ENCODE assay signal across 11 cellular contexts in the genomic region with DNA sequence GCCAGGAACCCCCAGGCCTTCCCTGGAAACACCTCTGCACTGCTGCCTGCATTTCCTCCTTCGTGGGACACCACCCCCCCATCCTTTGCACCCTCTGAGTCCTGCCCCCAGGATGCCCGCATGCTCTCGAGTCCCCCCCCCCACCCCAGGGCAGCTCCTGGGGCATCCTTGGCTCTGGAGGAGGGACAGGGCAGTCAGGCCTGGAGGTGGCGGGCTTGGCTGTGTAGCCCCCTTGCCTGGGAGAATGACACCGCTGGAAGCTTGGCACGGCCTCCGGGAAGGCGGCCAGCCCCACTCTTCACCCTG.
DNase-seq lines count a peak whose midpoint lies in the region; ATAC-seq and TF ChIP-seq lines count a peak whose summit lies in the region.
"Had no signal": no experiment of that assay in that cellular context is flagged by ENCODE, and none has a peak within 500 bp of the region (broad histone marks: within the 10 kb centered on the region; RNA-seq: fewer than 3 reads in every experiment).

No MANE protein-coding gene starts in this region.

- H3K23ac ChIP-seq in mesendoderm (ENCODE audit: low read length): no peak overlapping the region

- H3K79me1 ChIP-seq in mesendoderm (ENCODE audit: low read length): no peaks in the 10 kb centered on the region

- H3K9me2 ChIP-seq in hepatocyte (replicated peaks; ENCODE audit: insufficient read depth): no peaks in the 10 kb centered on the region

- H3K27ac ChIP-seq in hepatocyte (peak overlapping the region; percentile 93), skin epidermis (peak overlapping the region in 13 of 21 experiments; percentile 12 to 74 (median 45)), mesendoderm (ENCODE audit: low read depth, low read length) (no peak overlapping the region)

- no peak overlapping the region for H3K9ac ChIP-seq in mesendoderm (ENCODE audit: low read length)

- H3K79me2 ChIP-seq in hepatocyte (no peaks in the 10 kb centered on the region), mesendoderm (ENCODE audit: control insufficient read depth, insufficient read depth, low read length) (no peaks in the 10 kb centered on the region)

- CTCF ChIA-PET in Calu3 (lab: Charles Lee) (interaction anchor here (0.5 to 2.1 kb wide), 9 partner anchors 9 to 269 kb away, joined by 3 to 8 read pairs (median 4); a partner anchor contains a TSS), WTC11 (lab: Charles Lee) (interaction anchor here (0.6 to 5.9 kb wide), 16 partner anchors 9 to 145 kb away, joined by 3 to 31 read pairs (median 4); no protein-coding TSS in a partner anchor)

- H3K9me3 Mint-ChIP-seq in Calu3 (ENCODE audit: low read depth, unreplicated experiment) (peaks cover 3% of the 10 kb centered on the region), WTC11 (peaks cover 4% of the 10 kb centered on the region)
- H3K9me3 Mint-ChIP-seq: activated CD4-positive, alpha-beta memory T cell treated with anti-CD3 and anti-CD28 coated beads for 36 hours had no signal

- H3K4me3 Mint-ChIP-seq in Calu3 (ENCODE audit: low read depth, unreplicated experiment) (peak overlapping the region; percentile 38), WTC11 (no peak overlapping the region)
- H3K4me3 Mint-ChIP-seq: activated CD4-positive, alpha-beta memory T cell treated with anti-CD3 and anti-CD28 coated beads for 36 hours had no signal

- no peak overlapping the region for H2AK5ac ChIP-seq in mesendoderm (ENCODE audit: low read length)

- no peak overlapping the region for H4K8ac ChIP-seq in mesendoderm (ENCODE audit: low read depth, low read length)

- H3K36me3 ChIP-seq in hepatocyte (replicated peaks; ENCODE audit: insufficient read depth, low read depth): no peaks in the 10 kb centered on the region
- no peaks in the 10 kb centered on the region for H3K36me3 ChIP-seq in mesendoderm (ENCODE audit: control insufficient read depth, insufficient read depth, low read length)

- H3K27me3 ChIP-seq in hepatocyte (no peaks in the 10 kb centered on the region), mesendoderm (ENCODE audit: insufficient read depth, low read length, poor library complexity) (no peaks in the 10 kb centered on the region)

- POLR2A ChIA-PET in WTC11 (lab: Charles Lee): interaction anchor here (0.6 kb wide), 1 partner anchor 71 kb away, joined by 7 read pairs; no protein-coding TSS in a partner anchor

- H3K4ac ChIP-seq in mesendoderm (ENCODE audit: low read depth, low read length): no peak overlapping the region

- H3K27me3 Mint-ChIP-seq in Calu3 (ENCODE audit: unreplicated experiment) (peaks cover 29% of the 10 kb centered on the region), WTC11 (ENCODE audit: low read depth) (no peaks in the 10 kb centered on the region)
- H3K27me3 Mint-ChIP-seq: activated CD4-positive, alpha-beta memory T cell treated with anti-CD3 and anti-CD28 coated beads for 36 hours had no signal

- H3K18ac ChIP-seq in mesendoderm (ENCODE audit: low read length): no peak overlapping the region

- no peaks in the 10 kb centered on the region for H4K20me1 ChIP-seq in hepatocyte (ENCODE audit: insufficient read depth, poor library complexity, severe bottlenecking)

- TF ChIP-seq CTCF in Calu3 (IDR thresholded peaks at IDR 0.05; ENCODE audit: unreplicated experiment) (no peak), WTC11 (IDR thresholded peaks at IDR 0.05) (no peak), hepatocyte (IDR thresholded peaks at IDR 0.05; ENCODE audit: poor library complexity) (peak; percentile 9)

- peaks cover 14% of the 10 kb centered on the region for H3K36me3 Mint-ChIP-seq in Calu3 (ENCODE audit: insufficient read depth, unreplicated experiment)
- no peaks in the 10 kb centered on the region for H3K36me3 Mint-ChIP-seq in WTC11
- H3K36me3 Mint-ChIP-seq: activated CD4-positive, alpha-beta memory T cell treated with anti-CD3 and anti-CD28 coated beads for 36 hours had no signal

- intact Hi-C loops in Calu3 (cut with micrococcal nuclease; ENCODE audit: unreplicated experiment): no loop called here

- H3K4me1 ChIP-seq in hepatocyte (ENCODE audit: insufficient read depth) (peaks cover 44% of the 10 kb centered on the region), mesendoderm (ENCODE audit: control insufficient read depth, low read depth, low read length) (peaks cover 1% of the 10 kb centered on the region)

- no peak overlapping the region for H2BK120ac ChIP-seq in mesendoderm (ENCODE audit: low read depth, low read length)

- no peak overlapping the region for H3K56ac ChIP-seq in mesendoderm (ENCODE audit: low read length)

- no TSS peak for BruUV-seq in Calu3 (replicated peaks; lab: Mats Ljungman, UMichigan)

- no peak overlapping the region for H2AFZ ChIP-seq in hepatocyte

- DNase-seq in Calu3 (no peak), WTC11 (ENCODE audit: low spot score) (no peak), hepatocyte (ENCODE audit: low spot score) (no peak), UCSD-AML1 (lab: John Stamatoyannopoulos, UW; ENCODE audit: unreplicated experiment) (no peak), mesendoderm (no peak), NCI-H2196 treated with DMSO at 0.1 percent for 48 hours (lab: John Stamatoyannopoulos, UW; ENCODE audit: unreplicated experiment) (no peak)
- DNase-seq: activated CD4-positive, alpha-beta memory T cell treated with anti-CD3 and anti-CD28 coated beads for 36 hours; DMS53; erythroblast had no signal

- no peaks in the 10 kb centered on the region for H3K9me3 ChIP-seq in hepatocyte (ENCODE audit: low read depth)

- peak; percentile 36 for ATAC-seq in WTC11
- no peak for ATAC-seq in GM18502 (IDR thresholded peaks at IDR 0.05; ENCODE audit: poor library complexity, unreplicated experiment)

- H3K4me3 ChIP-seq in hepatocyte (no peak overlapping the region), skin epidermis (no peak overlapping the region), mesendoderm (ENCODE audit: low read length) (no peak overlapping the region)

- H2BK15ac ChIP-seq in mesendoderm (replicated peaks; ENCODE audit: low read depth): no peak overlapping the region

- peak overlapping the region; percentile 58 for H3K4me2 ChIP-seq in hepatocyte
- no peak overlapping the region for H3K4me2 ChIP-seq in mesendoderm (ENCODE audit: low read length)

- H2BK5ac ChIP-seq in mesendoderm (ENCODE audit: low read length): no peak overlapping the region

- H3K27ac Mint-ChIP-seq in Calu3 (ENCODE audit: unreplicated experiment): peak overlapping the region; percentile 40
- H3K27ac Mint-ChIP-seq in WTC11: no peak overlapping the region
- H3K27ac Mint-ChIP-seq: activated CD4-positive, alpha-beta memory T cell treated with anti-CD3 and anti-CD28 coated beads for 36 hours had no signal

- H4K5ac ChIP-seq in mesendoderm (ENCODE audit: low read length): no peak overlapping the region

- H3K4me1 Mint-ChIP-seq in Calu3 (ENCODE audit: low read depth, unreplicated experiment) (peaks cover 14% of the 10 kb centered on the region), WTC11 (peaks cover 22% of the 10 kb centered on the region)

- 39% methylated on average over 7 of the region's 8 CpGs for WGBS in hepatocyte (ENCODE audit: low lambda C conversion rate, missing lambda C conversion rate)
- WGBS in mesendoderm (ENCODE audit: extremely low coverage, insufficient coverage, low lambda C conversion rate): no CpG with 5 or more reads among the region's 8 CpGs

TF ChIP-seq in WTC11, 78 proteins besides CTCF, POLR2A, EP300 and RAD21 (continues in another document):
- TF ChIP-seq, protein P1, sequence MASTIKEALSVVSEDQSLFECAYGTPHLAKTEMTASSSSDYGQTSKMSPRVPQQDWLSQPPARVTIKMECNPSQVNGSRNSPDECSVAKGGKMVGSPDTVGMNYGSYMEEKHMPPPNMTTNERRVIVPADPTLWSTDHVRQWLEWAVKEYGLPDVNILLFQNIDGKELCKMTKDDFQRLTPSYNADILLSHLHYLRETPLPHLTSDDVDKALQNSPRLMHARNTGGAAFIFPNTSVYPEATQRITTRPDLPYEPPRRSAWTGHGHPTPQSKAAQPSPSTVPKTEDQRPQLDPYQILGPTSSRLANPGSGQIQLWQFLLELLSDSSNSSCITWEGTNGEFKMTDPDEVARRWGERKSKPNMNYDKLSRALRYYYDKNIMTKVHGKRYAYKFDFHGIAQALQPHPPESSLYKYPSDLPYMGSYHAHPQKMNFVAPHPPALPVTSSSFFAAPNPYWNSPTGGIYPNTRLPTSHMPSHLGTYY (CRISPR knock-in tag; IDR thresholded peaks at IDR 0.05): no peak
- no peak for TF ChIP-seq ZNF396 (CRISPR knock-in tag; IDR thresholded peaks at IDR 0.05; ENCODE audit: borderline replicate concordance)
- TF ChIP-seq, protein P2, sequence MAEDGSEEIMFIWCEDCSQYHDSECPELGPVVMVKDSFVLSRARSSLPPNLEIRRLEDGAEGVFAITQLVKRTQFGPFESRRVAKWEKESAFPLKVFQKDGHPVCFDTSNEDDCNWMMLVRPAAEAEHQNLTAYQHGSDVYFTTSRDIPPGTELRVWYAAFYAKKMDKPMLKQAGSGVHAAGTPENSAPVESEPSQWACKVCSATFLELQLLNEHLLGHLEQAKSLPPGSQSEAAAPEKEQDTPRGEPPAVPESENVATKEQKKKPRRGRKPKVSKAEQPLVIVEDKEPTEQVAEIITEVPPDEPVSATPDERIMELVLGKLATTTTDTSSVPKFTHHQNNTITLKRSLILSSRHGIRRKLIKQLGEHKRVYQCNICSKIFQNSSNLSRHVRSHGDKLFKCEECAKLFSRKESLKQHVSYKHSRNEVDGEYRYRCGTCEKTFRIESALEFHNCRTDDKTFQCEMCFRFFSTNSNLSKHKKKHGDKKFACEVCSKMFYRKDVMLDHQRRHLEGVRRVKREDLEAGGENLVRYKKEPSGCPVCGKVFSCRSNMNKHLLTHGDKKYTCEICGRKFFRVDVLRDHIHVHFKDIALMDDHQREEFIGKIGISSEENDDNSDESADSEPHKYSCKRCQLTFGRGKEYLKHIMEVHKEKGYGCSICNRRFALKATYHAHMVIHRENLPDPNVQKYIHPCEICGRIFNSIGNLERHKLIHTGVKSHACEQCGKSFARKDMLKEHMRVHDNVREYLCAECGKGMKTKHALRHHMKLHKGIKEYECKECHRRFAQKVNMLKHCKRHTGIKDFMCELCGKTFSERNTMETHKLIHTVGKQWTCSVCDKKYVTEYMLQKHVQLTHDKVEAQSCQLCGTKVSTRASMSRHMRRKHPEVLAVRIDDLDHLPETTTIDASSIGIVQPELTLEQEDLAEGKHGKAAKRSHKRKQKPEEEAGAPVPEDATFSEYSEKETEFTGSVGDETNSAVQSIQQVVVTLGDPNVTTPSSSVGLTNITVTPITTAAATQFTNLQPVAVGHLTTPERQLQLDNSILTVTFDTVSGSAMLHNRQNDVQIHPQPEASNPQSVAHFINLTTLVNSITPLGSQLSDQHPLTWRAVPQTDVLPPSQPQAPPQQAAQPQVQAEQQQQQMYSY (CRISPR knock-in tag; IDR thresholded peaks at IDR 0.05): no peak
- TF ChIP-seq NR1H2 (CRISPR knock-in tag; IDR thresholded peaks at IDR 0.05): no peak
